10 cellular contexts compared by ENCODE assay signal in the genomic region with DNA sequence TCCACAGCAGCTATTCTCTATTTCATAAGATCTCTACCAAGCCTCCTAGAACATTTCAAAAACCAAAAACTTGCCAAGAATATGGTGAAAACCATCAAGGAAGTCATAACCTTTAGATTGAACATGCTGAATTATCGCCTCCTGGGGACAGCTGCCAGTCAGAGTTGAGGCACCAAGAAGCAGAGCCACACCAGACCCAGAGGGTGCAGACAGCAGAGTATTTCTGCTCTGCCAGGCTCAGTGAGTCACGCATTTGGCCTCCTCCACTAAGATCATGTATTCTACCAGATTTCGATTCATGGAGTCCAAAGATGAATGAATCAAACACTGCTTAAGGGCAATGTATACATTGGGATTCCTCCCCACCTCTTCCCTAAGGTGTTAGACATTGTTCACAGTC. TPM values are rescaled to one million over a fixed set of nuclear protein-coding genes. Genes with fewer than 3 reads are reported as not detected.
DNase-seq lines count a peak whose midpoint lies in the region; ATAC-seq and TF ChIP-seq lines count a peak whose summit lies in the region.
"Had no signal": no experiment of that assay in that cellular context is flagged by ENCODE, and none has a peak within 500 bp of the region (broad histone marks: within the 10 kb centered on the region; RNA-seq: fewer than 3 reads in every experiment).

No MANE protein-coding gene starts in this region.

- no peak overlapping the region for H3K27ac Mint-ChIP-seq in activated T-helper 17 cell treated with anti-CD3 and anti-CD28 coated beads, Interleukin-2, amount 50 U/mL, for 72 hours

- WGBS in HUES64, result 90% methylated on average over 3 of the region's 3 CpGs

- no peaks in the 10 kb centered on the region for H3K4me1 Mint-ChIP-seq in activated T-helper 17 cell treated with anti-CD3 and anti-CD28 coated beads, Interleukin-2, amount 50 U/mL, for 72 hours

- peaks cover 44% of the 10 kb centered on the region for H3K36me3 ChIP-seq in HUES64 (ENCODE audit: insufficient read depth, low read length)

- H3K4me1 ChIP-seq in HUES64 (ENCODE audit: insufficient read depth, low read length), result peaks cover 43% of the 10 kb centered on the region

- H3K4me3 ChIP-seq in HUES64 (ENCODE audit: low read length) (peak overlapping the region; percentile 76), coronary artery (peak overlapping the region; percentile 92)
- H3K4me3 ChIP-seq: BLaER1 treated with 17β-estradiol and CSF1 and Interleukin-3, amounts not matched to agents 10 nM and 100 nM had no signal

- H3K9ac ChIP-seq in HUES64 (ENCODE audit: low read depth, low read length), result no peak overlapping the region
- H3K9ac ChIP-seq: BLaER1 treated with 17β-estradiol and CSF1 and Interleukin-3, amounts not matched to agents 10 nM and 100 nM had no signal

- H3K9me3 ChIP-seq in HUES64 (ENCODE audit: insufficient read depth, low read depth, low read length), result no peaks in the 10 kb centered on the region

- H3K27me3 ChIP-seq in HUES64 (ENCODE audit: insufficient read depth, low read length), result peaks cover 44% of the 10 kb centered on the region

- H3K27ac ChIP-seq in 22Rv1, result 0 out of 2 replicates have a peak overlapping the region, but pooled peaks have one; percentile 4
- no peak overlapping the region for H3K27ac ChIP-seq in HUES64 (ENCODE audit: low read depth, low read length)
- peak overlapping the region in 1 of 2 donors; percentile 64 for H3K27ac ChIP-seq in coronary artery
- H3K27ac ChIP-seq: BLaER1 treated with 17β-estradiol and CSF1 and Interleukin-3, amounts not matched to agents 10 nM and 100 nM had no signal

- H3K4me3 Mint-ChIP-seq in activated T-helper 17 cell treated with anti-CD3 and anti-CD28 coated beads, Interleukin-2, amount 50 U/mL, for 72 hours, result no peak overlapping the region

- no peak for TF ChIP-seq CTCF in 22Rv1 (IDR thresholded peaks at IDR 0.05)
- TF ChIP-seq CTCF in coronary artery (IDR thresholded peaks at IDR 0.05), result no peak

- ATAC-seq in activated T-helper 17 cell treated with anti-CD3 and anti-CD28 coated beads, Interleukin-2, amount 50 U/mL, for 72 hours (replicated peaks), result no peak
- ATAC-seq: Panc1 had no signal

- DNase-seq in coronary artery (ENCODE audit: low spot score) (no peak), mucosa of gallbladder (ENCODE audit: low spot score) (peak; percentile 28), NCI-H146 (lab: John Stamatoyannopoulos, UW) (no peak), NCI-H1105 treated with DMSO at 0.1 percent for 48 hours (lab: John Stamatoyannopoulos, UW) (no peak), medulla oblongata (ENCODE audit: extremely low spot score) (no peak)

- H3K36me3 Mint-ChIP-seq in activated T-helper 17 cell treated with anti-CD3 and anti-CD28 coated beads, Interleukin-2, amount 50 U/mL, for 72 hours (ENCODE audit: low read depth), result no peaks in the 10 kb centered on the region

- no peaks in the 10 kb centered on the region for H3K9me3 Mint-ChIP-seq in activated T-helper 17 cell treated with anti-CD3 and anti-CD28 coated beads, Interleukin-2, amount 50 U/mL, for 72 hours

- H3K27me3 Mint-ChIP-seq in activated T-helper 17 cell treated with anti-CD3 and anti-CD28 coated beads, Interleukin-2, amount 50 U/mL, for 72 hours, result peaks cover 64% of the 10 kb centered on the region

RNA-seq across cellular contexts. Expression of a gene that starts 2.1 kb away (rescaled TPM):
- polyA plus RNA-seq in HUES64 (2013, experiment 1 of 2), result 4.8 TPM
- 5.4 TPM for polyA plus RNA-seq in HUES64 (2013, experiment 2 of 2)
- 26.0 TPM for total RNA-seq in mucosa of gallbladder
- total RNA-seq in activated T-helper 17 cell treated with anti-CD3 and anti-CD28 coated beads, Interleukin-2, amount 50 U/mL, for 72 hours, result not detected

Comparison
In these comparisons a context has a peak if more than half of its experiments do, and no peak if none do; other contexts are left out.
1. RNA of a gene that starts 2.1 kb away (total RNA-seq): 26.0 TPM in mucosa of gallbladder (single experiment); not detected in activated T-helper 17 cell treated with anti-CD3 and anti-CD28 coated beads, Interleukin-2, amount 50 U/mL, for 72 hours; every median in the first group is over 10 times any median in the second.